ENCODE assay signal across 21 cellular contexts in genomic region chr5:161169776-161170175, GRCh38.
DNase-seq lines count a peak whose midpoint lies in the region; ATAC-seq lines count a peak whose summit lies in the region.
"Had no signal": no experiment of that assay in that cellular context is flagged by ENCODE, and none has a peak within 500 bp of the region (broad histone marks: within the 10 kb centered on the region; RNA-seq: fewer than 3 reads in every experiment).

No MANE protein-coding gene starts in this region.

- no peak for DNase-seq in midbrain (lab: John Stamatoyannopoulos, UW)
- DNase-seq: 8988T; ACHN; BE2C; C1 segment of cervical spinal cord; CD4-positive, alpha-beta memory T cell; CD4-positive, CD25-positive, alpha-beta regulatory T cell; CD8-positive, alpha-beta memory T cell; COR-L47; DMS 273 treated with DMSO at 0.1 percent for 48 hours; DMS153; DMS53; DMS79; DND-41; EL; GDM1 had no signal

- ATAC-seq in GM18907 (IDR thresholded peaks at IDR 0.05; ENCODE audit: unreplicated experiment) (peak; percentile 82), HG03139 (IDR thresholded peaks at IDR 0.05; ENCODE audit: unreplicated experiment) (peak; percentile 78), GM19463 (IDR thresholded peaks at IDR 0.05; ENCODE audit: unreplicated experiment) (no peak), HG02885 (IDR thresholded peaks at IDR 0.05; ENCODE audit: poor library complexity, unreplicated experiment) (no peak)
- ATAC-seq: GM12878 had no signal

Comparison
In these comparisons a context has a peak if more than half of its experiments do, and no peak if none do; other contexts are left out.
1. ATAC-seq: peak in GM18907 (single experiment) and HG03139 (single experiment); none in GM19463 (single experiment) and HG02885 (single experiment).